ENCODE assay signal across 8 cellular contexts in the genomic region with DNA sequence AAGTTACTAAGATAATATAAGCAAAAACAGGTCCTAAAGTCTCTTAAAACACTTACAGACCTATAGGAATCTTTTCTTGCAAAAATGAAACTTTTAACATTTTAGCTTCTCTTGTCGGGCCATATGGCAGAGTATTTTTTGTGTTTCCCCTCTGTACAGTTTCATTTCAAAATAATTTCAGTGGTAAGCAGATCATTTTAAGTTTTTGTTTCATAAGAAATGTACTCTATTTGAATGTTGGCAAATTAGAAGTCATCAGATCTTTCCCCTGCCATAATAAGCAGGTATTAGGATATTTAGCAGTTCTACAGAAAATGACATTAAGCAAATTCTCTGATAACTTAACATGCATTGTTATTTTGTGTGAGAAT. TPM values are rescaled to one million over a fixed set of nuclear protein-coding genes. Genes with fewer than 3 reads are reported as not detected.
DNase-seq lines count a peak whose midpoint lies in the region; ATAC-seq and TF ChIP-seq lines count a peak whose summit lies in the region.

No MANE protein-coding gene starts in this region.

- no peaks in the 10 kb centered on the region for H3F3A ChIP-seq in OCI-LY1 (ENCODE audit: insufficient read depth, low read length)

- no peaks in the 10 kb centered on the region for H3K9me3 ChIP-seq in OCI-LY1 (ENCODE audit: low read length)
- no peaks in the 10 kb centered on the region for H3K9me3 ChIP-seq in mesodermal cell (ENCODE audit: control insufficient read depth, low read length)
- H3K9me3 ChIP-seq in OCI-LY7 (ENCODE audit: low read length) = no peaks in the 10 kb centered on the region

- H3K27ac ChIP-seq in OCI-LY1 (ENCODE audit: low read depth, low read length, poor library complexity, severe bottlenecking) = no peak overlapping the region
- peak overlapping the region; percentile 55 for H3K27ac ChIP-seq in mesodermal cell (ENCODE audit: low read depth, low read length, severe bottlenecking)
- H3K27ac ChIP-seq in OCI-LY7 (ENCODE audit: low read depth, low read length, poor library complexity, severe bottlenecking) = no peak overlapping the region

- H4K20me1 ChIP-seq in OCI-LY1 (ENCODE audit: insufficient read depth, low read length) = no peaks in the 10 kb centered on the region
- H4K20me1 ChIP-seq in OCI-LY7 (ENCODE audit: insufficient read depth, low read length) = no peaks in the 10 kb centered on the region

- ATAC-seq in GM18498 (IDR thresholded peaks at IDR 0.05; ENCODE audit: unreplicated experiment) (peak; percentile 39), GM21576 (IDR thresholded peaks at IDR 0.05; ENCODE audit: unreplicated experiment) (peak; percentile 37)

- H3K4me1 ChIP-seq in OCI-LY1 (ENCODE audit: insufficient read depth, low read length, severe bottlenecking) (peaks cover 14% of the 10 kb centered on the region), mesodermal cell (ENCODE audit: control insufficient read depth, insufficient read depth, low read length, poor library complexity, severe bottlenecking) (peaks cover 30% of the 10 kb centered on the region), OCI-LY7 (ENCODE audit: insufficient read depth, low read length, poor library complexity, severe bottlenecking) (no peaks in the 10 kb centered on the region)

- H3K9me2 ChIP-seq in OCI-LY1 (ENCODE audit: low read depth, low read length) (no peaks in the 10 kb centered on the region), OCI-LY7 (ENCODE audit: insufficient read depth, low read length) (no peaks in the 10 kb centered on the region)

- no peaks in the 10 kb centered on the region for H3K27me3 ChIP-seq in OCI-LY1 (ENCODE audit: insufficient read depth, low read length)

- no peaks in the 10 kb centered on the region for H3K36me3 ChIP-seq in OCI-LY1 (ENCODE audit: insufficient read depth, low read length)
- H3K36me3 ChIP-seq in mesodermal cell (ENCODE audit: control insufficient read depth, insufficient read depth, low read length) = peaks cover 30% of the 10 kb centered on the region
- H3K36me3 ChIP-seq in OCI-LY7 (ENCODE audit: insufficient read depth, low read length) = no peaks in the 10 kb centered on the region

- CTCF ChIA-PET in OCI-LY7 (lab: Charles Lee; ENCODE audit: unreplicated experiment) = no interaction called here

- DNase-seq in islet precursor cell (no peak), OCI-LY7 (ENCODE audit: low spot score) (no peak), SHP77 treated with DMSO at 0.1 percent for 48 hours (lab: John Stamatoyannopoulos, UW) (no peak), KG1 (lab: John Stamatoyannopoulos, UW) (no peak)

- H3K4me3 ChIP-seq in OCI-LY1 (ENCODE audit: low read depth, low read length, poor library complexity, severe bottlenecking) (no peak overlapping the region), mesodermal cell (ENCODE audit: extremely low read depth, insufficient read depth, low read length, poor library complexity, severe bottlenecking) (no peak overlapping the region), OCI-LY7 (ENCODE audit: low read depth, low read length, poor library complexity, severe bottlenecking) (no peak overlapping the region)

- H2AFZ ChIP-seq in OCI-LY1 (ENCODE audit: low read length) = no peak overlapping the region
- H2AFZ ChIP-seq in OCI-LY7 (ENCODE audit: low read length) = no peak overlapping the region

- no peak for TF ChIP-seq CTCF in OCI-LY1 (IDR thresholded peaks at IDR 0.05; ENCODE audit: low read length)
- TF ChIP-seq CTCF in OCI-LY7 (conservative IDR thresholded peaks at IDR 0.05; ENCODE audit: low read length) = no peak

- BruUV-seq in OCI-LY7 (replicated peaks; lab: Mats Ljungman, UMichigan) = no TSS peak

- POLR2A ChIA-PET in OCI-LY7 (lab: Charles Lee) = no interaction called here

- intact Hi-C loops in OCI-LY7 (cut with micrococcal nuclease; ENCODE audit: unreplicated experiment) = no loop called here

- H3K79me2 ChIP-seq in OCI-LY1 (ENCODE audit: insufficient read depth, low read length) (no peaks in the 10 kb centered on the region), OCI-LY7 (ENCODE audit: insufficient read depth, low read depth, low read length) (no peaks in the 10 kb centered on the region)

- H3K4me2 ChIP-seq in OCI-LY1 (ENCODE audit: low read length) (0 out of 2 replicates have a peak overlapping the region, but pooled peaks have one; percentile 4), OCI-LY7 (ENCODE audit: low read length) (no peak overlapping the region)

- no peak overlapping the region for H3K9ac ChIP-seq in OCI-LY1 (ENCODE audit: low read length)

- WGBS in mesodermal cell (ENCODE audit: insufficient coverage in 2 of 2), 2 experiments = 100% methylated on average over 1 of the region's 1 CpG; no CpG with 5 or more reads in 1 of the 2 experiments

RNA-seq across cellular contexts. Expression of a gene that starts 37.9 kb away (rescaled TPM):
- 26.3 TPM for polyA plus RNA-seq in mesodermal cell (2013, experiment 1 of 2)
- 26.9 TPM for polyA plus RNA-seq in mesodermal cell (2013, experiment 2 of 2)
- 0.18 and 0.35 TPM in 2 replicates for total RNA-seq in OCI-LY7 (2014; rRNA removed; shearing (Covaris generic))
- total RNA-seq in OCI-LY7 (2022) = 0.20 and 0.32 TPM in 2 replicates
